1 cellular context compared by ENCODE assay signal in genomic region chr12:30696943-30697342, GRCh38.
TF ChIP-seq lines count a peak whose summit lies in the region.

No MANE protein-coding gene starts in this region.

TF ChIP-seq in K562, 482 proteins besides CTCF, POLR2A, EP300 and RAD21:
- TF ChIP-seq ZBTB9 (CRISPR knock-in tag; IDR thresholded peaks at IDR 0.05) (no peak), KDM5B (IDR thresholded peaks at IDR 0.05; ENCODE audit: insufficient replicate concordance, low read depth, low read length) (no peak), ZNF212 (CRISPR knock-in tag; IDR thresholded peaks at IDR 0.05) (no peak), GABPA (tag; conservative IDR thresholded peaks at IDR 0.05; ENCODE audit: low read depth) (no peak), FUS (optimal IDR thresholded peaks at IDR 0.05; ENCODE audit: low read depth, low read length) (no peak), CREB3L1 (IDR thresholded peaks at IDR 0.05; ENCODE audit: borderline replicate concordance, low read depth) (no peak), RBM15 (IDR thresholded peaks at IDR 0.05; ENCODE audit: insufficient read depth, low read length) (no peak), SLC30A9 (CRISPR knock-in tag; IDR thresholded peaks at IDR 0.05) (no peak), BCLAF1 (IDR thresholded peaks at IDR 0.05; ENCODE audit: borderline replicate concordance in 1 of 2, control insufficient read depth in 1 of 2, low read depth in 2 of 2, low read length in 1 of 2) (no peak), ZNF780A (CRISPR knock-in tag; IDR thresholded peaks at IDR 0.05) (no peak), ZBTB8A (IDR thresholded peaks at IDR 0.05; ENCODE audit: partially characterized antibody) (no peak), MYNN (IDR thresholded peaks at IDR 0.05) (no peak), MYNN (CRISPR knock-in tag; IDR thresholded peaks at IDR 0.05) (no peak), KDM4B (IDR thresholded peaks at IDR 0.05; ENCODE audit: borderline replicate concordance in 2 of 2, low read depth in 1 of 2) (no peak), NFXL1 (CRISPR knock-in tag; IDR thresholded peaks at IDR 0.05) (no peak), ZNF639 (CRISPR knock-in tag; conservative IDR thresholded peaks at IDR 0.05 in 1 of 2, IDR thresholded peaks at IDR 0.05 in 1 of 2) (no peak), GATAD2A (IDR thresholded peaks at IDR 0.05) (no peak), CREBBP (IDR thresholded peaks at IDR 0.05; ENCODE audit: low read depth, low read length) (no peak), MAFG (tag; conservative IDR thresholded peaks at IDR 0.05) (no peak), GMEB1 (CRISPR knock-in tag; IDR thresholded peaks at IDR 0.05) (no peak)
TF ChIP-seq in K562: peak in this region for 0.
